10 cellular contexts compared by ENCODE assay signal in genomic region chr4:185213829-185214228, GRCh38. TPM values are rescaled to one million over a fixed set of nuclear protein-coding genes. Genes with fewer than 3 reads are reported as not detected.
DNase-seq lines count a peak whose midpoint lies in the region; ATAC-seq and TF ChIP-seq lines count a peak whose summit lies in the region.
"Had no signal": no experiment of that assay in that cellular context is flagged by ENCODE, and none has a peak within 500 bp of the region (broad histone marks: within the 10 kb centered on the region; RNA-seq: fewer than 3 reads in every experiment).

No MANE protein-coding gene starts in this region.

- DNase-seq in GM06990 (ENCODE audit: extremely low read depth, insufficient read length) = peak; percentile 66
- DNase-seq in NCI-H2107 (lab: John Stamatoyannopoulos, UW) = no peak
- no peak for DNase-seq in endothelial cell (ENCODE audit: low spot score)
- DNase-seq in glutamatergic neuron = no peak
- DNase-seq in COR-L47 (lab: John Stamatoyannopoulos, UW) = no peak
- DNase-seq: activated naive CD8-positive, alpha-beta T cell treated with anti-CD3 and anti-CD28 coated beads, Interleukin-2, amount 10 ng/mL, durations not matched to agents 7 days and 5 days had no signal

- H3K4me3 ChIP-seq in GM06990 (replicated peaks; ENCODE audit: low read depth, low read length) = peak overlapping the region; percentile 69
- H3K4me3 ChIP-seq in OCI-LY1 (ENCODE audit: low read depth, low read length, poor library complexity, severe bottlenecking) = peak overlapping the region; percentile 87
- H3K4me3 ChIP-seq: lung had no signal

- peak overlapping the region; percentile 61; the same call in 1 of the 2 replicates for H3K9ac ChIP-seq in OCI-LY1 (ENCODE audit: low read length)

- H3K27ac Mint-ChIP-seq in endothelial cell (ENCODE audit: unreplicated experiment) (no peak overlapping the region), glutamatergic neuron (ENCODE audit: unreplicated experiment) (no peak overlapping the region)
- H3K27ac Mint-ChIP-seq: activated naive CD8-positive, alpha-beta T cell treated with anti-CD3 and anti-CD28 coated beads, Interleukin-2, amount 10 ng/mL, durations not matched to agents 7 days and 5 days had no signal

- H3K36me3 ChIP-seq in GM06990 (ENCODE audit: control insufficient read depth, insufficient read depth, low read length) = peaks cover 2% of the 10 kb centered on the region
- 0 out of 2 replicates have a peak, but pooled peaks cover 5% of the 10 kb centered on the region for H3K36me3 ChIP-seq in OCI-LY1 (ENCODE audit: insufficient read depth, low read length)

- peaks cover 4% of the 10 kb centered on the region for H3K36me3 Mint-ChIP-seq in endothelial cell (ENCODE audit: low read depth, unreplicated experiment)
- no peaks in the 10 kb centered on the region for H3K36me3 Mint-ChIP-seq in glutamatergic neuron (ENCODE audit: unreplicated experiment)

- TF ChIP-seq CTCF in GM06990 (IDR thresholded peaks at IDR 0.05; ENCODE audit: insufficient read depth, low read length, poor library complexity, severe bottlenecking) (no peak), OCI-LY1 (IDR thresholded peaks at IDR 0.05; ENCODE audit: low read length) (no peak), endothelial cell (IDR thresholded peaks at IDR 0.05; ENCODE audit: unreplicated experiment) (no peak), glutamatergic neuron (IDR thresholded peaks at IDR 0.05; ENCODE audit: partially characterized antibody, unreplicated experiment) (no peak)

- no peaks in the 10 kb centered on the region for H4K20me1 ChIP-seq in OCI-LY1 (ENCODE audit: insufficient read depth, low read length)

- H3K27me3 ChIP-seq in GM06990 (replicated peaks; ENCODE audit: control insufficient read depth, insufficient read depth, low read length) (no peaks in the 10 kb centered on the region), OCI-LY1 (ENCODE audit: insufficient read depth, low read length) (no peaks in the 10 kb centered on the region)

- H3K4me1 ChIP-seq in OCI-LY1 (ENCODE audit: insufficient read depth, low read length, severe bottlenecking) = peaks cover 81% of the 10 kb centered on the region

- H3F3A ChIP-seq in OCI-LY1 (ENCODE audit: insufficient read depth, low read length) = peaks cover 11% of the 10 kb centered on the region

- no peak overlapping the region for H2AFZ ChIP-seq in OCI-LY1 (ENCODE audit: low read length)

- H3K4me3 Mint-ChIP-seq in endothelial cell (ENCODE audit: unreplicated experiment) (no peak overlapping the region), glutamatergic neuron (ENCODE audit: unreplicated experiment) (no peak overlapping the region)
- H3K4me3 Mint-ChIP-seq: activated naive CD8-positive, alpha-beta T cell treated with anti-CD3 and anti-CD28 coated beads, Interleukin-2, amount 10 ng/mL, durations not matched to agents 7 days and 5 days had no signal

- H3K4me2 ChIP-seq in OCI-LY1 (ENCODE audit: low read length) = peak overlapping the region; percentile 82

- H3K27ac ChIP-seq in OCI-LY1 (ENCODE audit: low read depth, low read length, poor library complexity, severe bottlenecking) = peak overlapping the region; percentile 97

- H3K27me3 Mint-ChIP-seq in endothelial cell (ENCODE audit: unreplicated experiment) (peaks cover 11% of the 10 kb centered on the region), glutamatergic neuron (ENCODE audit: unreplicated experiment) (peaks cover 4% of the 10 kb centered on the region)
- H3K27me3 Mint-ChIP-seq: activated naive CD8-positive, alpha-beta T cell treated with anti-CD3 and anti-CD28 coated beads, Interleukin-2, amount 10 ng/mL, durations not matched to agents 7 days and 5 days had no signal

- no peaks in the 10 kb centered on the region for H3K9me2 ChIP-seq in OCI-LY1 (ENCODE audit: low read depth, low read length)

- peaks cover 71% of the 10 kb centered on the region for H3K79me2 ChIP-seq in OCI-LY1 (ENCODE audit: insufficient read depth, low read length)

- peaks cover 8% of the 10 kb centered on the region for H3K9me3 Mint-ChIP-seq in endothelial cell (ENCODE audit: unreplicated experiment)
- peaks cover 14% of the 10 kb centered on the region for H3K9me3 Mint-ChIP-seq in glutamatergic neuron (ENCODE audit: unreplicated experiment)
- H3K9me3 Mint-ChIP-seq: activated naive CD8-positive, alpha-beta T cell treated with anti-CD3 and anti-CD28 coated beads, Interleukin-2, amount 10 ng/mL, durations not matched to agents 7 days and 5 days had no signal

- no peaks in the 10 kb centered on the region for H3K9me3 ChIP-seq in OCI-LY1 (ENCODE audit: low read length)

- peak; percentile 52 for ATAC-seq in GM19395 (IDR thresholded peaks at IDR 0.05; ENCODE audit: unreplicated experiment)
- ATAC-seq in HG02938 (IDR thresholded peaks at IDR 0.05; ENCODE audit: unreplicated experiment) = peak; percentile 40

- H3K4me1 Mint-ChIP-seq in endothelial cell (ENCODE audit: unreplicated experiment) (peaks cover 27% of the 10 kb centered on the region), glutamatergic neuron (ENCODE audit: low read depth, unreplicated experiment) (peaks cover 20% of the 10 kb centered on the region)

RNA-seq across cellular contexts. Expression of gene SNX25, which starts 4.4 kb away (rescaled TPM):
- total RNA-seq in endothelial cell (ENCODE audit: unreplicated experiment) (19.3 TPM), glutamatergic neuron (ENCODE audit: unreplicated experiment) (27.5 TPM)

RNA-seq across cellular contexts. Expression of gene CFAP97, which starts 10.0 kb away (rescaled TPM):
- total RNA-seq in endothelial cell (ENCODE audit: unreplicated experiment) = 18.2 TPM
- total RNA-seq in glutamatergic neuron (ENCODE audit: unreplicated experiment) = 28.4 TPM
